In genomic region chr10:1548146-1548545, GRCh38 we compare ENCODE assay signal across 17 cellular contexts.
"Had no signal": no experiment of that assay in that cellular context is flagged by ENCODE, and none has a peak within 500 bp of the region (broad histone marks: within the 10 kb centered on the region; RNA-seq: fewer than 3 reads in every experiment).

No MANE protein-coding gene starts in this region.

- ATAC-seq: activated naive CD4-positive, alpha-beta T cell treated with anti-CD3 and anti-CD28 coated beads, Interleukin-2, amount 50 U/mL, for 72 hours; gastrocnemius medialis; heart right ventricle; left colon; stimulated activated naive CD8-positive, alpha-beta T cell treated with anti-CD3 and anti-CD28 coated beads, Interleukin-15, Interleukin-2, amounts not matched to agents 100 U/mL and 50 U/mL, for 24 hours; T-cell had no signal

- DNase-seq: activated CD4-positive, alpha-beta T cell treated with anti-CD3 and anti-CD28 coated beads, Interleukin-2, amount 50 U/mL, for 4 hours; activated CD4-positive, CD25-positive, alpha-beta regulatory T cell treated with anti-CD3 and anti-CD28 coated beads, Interleukin-2, amount 50 U/mL, for 72 hours; activated T-cell treated with anti-CD3 and anti-CD28 coated beads for 4 hours; caudate nucleus; erythroblast; gastrocnemius medialis; heart right ventricle; left colon; retina; stimulated activated CD4-positive, alpha-beta T cell treated with anti-CD3 and anti-CD28 coated beads, Interleukin-4, amount 100 ng/mL, for 1 hour; stimulated activated naive CD8-positive, alpha-beta T cell treated with anti-CD3 and anti-CD28 coated beads, Interleukin-15, Interleukin-2, amounts not matched to agents 100 U/mL and 50 U/mL, for 24 hours; T-cell; T-helper 9 cell had no signal

- H3K4me3 ChIP-seq: gastrocnemius medialis, heart right ventricle, lung, thoracic aorta had no signal

- H3K27me3 ChIP-seq: heart right ventricle, neutrophil had no signal

- H3K36me3 ChIP-seq: gastrocnemius medialis, heart right ventricle, neutrophil, thoracic aorta had no signal

- H3K9me3 ChIP-seq: gastrocnemius medialis, heart right ventricle, neutrophil, thoracic aorta had no signal

- H3K27ac ChIP-seq: gastrocnemius medialis, heart right ventricle, neutrophil, thoracic aorta had no signal

- H3K4me1 ChIP-seq: gastrocnemius medialis, heart right ventricle had no signal
